25 cellular contexts compared by ENCODE assay signal in the genomic region with DNA sequence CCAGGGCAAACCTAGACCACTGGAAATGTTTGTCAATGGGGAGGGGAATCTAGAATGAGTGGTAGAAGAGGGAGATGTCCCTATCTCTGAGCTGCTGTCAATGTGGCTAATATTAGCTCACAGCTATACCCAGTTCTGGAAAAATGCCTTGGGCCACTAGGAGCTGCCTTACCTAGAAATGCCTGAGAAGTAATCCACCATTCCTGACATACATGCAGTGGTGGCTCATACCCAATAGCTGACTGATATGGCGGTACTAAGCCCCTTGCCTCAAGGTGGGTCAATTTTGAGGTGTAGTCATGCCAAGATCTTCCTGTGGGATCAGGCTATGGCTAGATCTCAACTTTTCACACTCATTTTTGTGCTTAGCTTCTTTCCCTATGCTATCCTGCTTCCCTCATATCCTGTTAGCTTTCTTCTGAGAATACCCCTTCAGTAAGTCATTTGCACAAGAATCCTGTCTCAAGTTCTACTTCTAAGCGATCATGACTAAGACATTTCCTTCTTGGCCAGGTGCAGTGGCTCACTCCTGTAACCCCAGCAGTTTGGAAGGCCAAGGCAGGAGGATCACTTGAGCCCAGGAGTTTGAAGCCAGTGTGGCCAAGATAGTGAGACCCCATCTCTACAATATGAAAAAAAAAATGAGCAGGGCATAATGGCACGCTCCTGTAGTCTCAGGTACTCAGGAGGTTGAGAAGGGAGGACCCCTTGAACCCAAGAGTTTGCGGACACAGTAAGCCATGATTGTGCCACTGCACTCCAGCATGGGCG.
"Had no signal": no experiment of that assay in that cellular context is flagged by ENCODE, and none has a peak within 500 bp of the region (broad histone marks: within the 10 kb centered on the region; RNA-seq: fewer than 3 reads in every experiment).

No MANE protein-coding gene starts in this region.

- DNase-seq: KBM-7, MV-4-11, NCI-H1048, NCI-H1105, NCI-H1417, NCI-H1436 treated with DMSO at 0.1 percent for 48 hours, NCI-H1694, NCI-H187 treated with DMSO at 0.1 percent for 48 hours, NCI-H2081, NCI-H2107, NCI-H2171, NCI-H226, NCI-H446, NCI-H510A, NCI-H524 treated with DMSO at 0.1 percent for 48 hours, NCI-H69, NCI-H774, Right ventricle myocardium superior, RPMI8226, SIG-M5 had no signal

- H3K4me3 ChIP-seq: SJSA1, SK-N-MC had no signal

- H3K27me3 Mint-ChIP-seq: IgD-negative memory B cell had no signal

- H3K36me3 ChIP-seq: SJSA1 had no signal

- H3K4me3 Mint-ChIP-seq: IgD-negative memory B cell had no signal

- H3K27ac Mint-ChIP-seq: IgD-negative memory B cell had no signal

- FAIRE-seq: HTR-8/SVneo, RCC 7860 had no signal

- H3K27me3 ChIP-seq: SJSA1 had no signal
